In genomic region chr19:54280441-54280840, GRCh38 we compare ENCODE assay signal across 9 cellular contexts. TPM values are rescaled to one million over a fixed set of nuclear protein-coding genes. Genes with fewer than 3 reads are reported as not detected.
DNase-seq lines count a peak whose midpoint lies in the region; ATAC-seq and TF ChIP-seq lines count a peak whose summit lies in the region.
"Not testable (repeated sequence)": the region's sequence is repeated elsewhere in the genome, so short reads cannot be mapped to it uniquely, and the experiment has no call there.
"Had no signal": no experiment of that assay in that cellular context is flagged by ENCODE, and none has a peak within 500 bp of the region (broad histone marks: within the 10 kb centered on the region; RNA-seq: fewer than 3 reads in every experiment).

No MANE protein-coding gene starts in this region.

- peaks cover 73 to 92% (median 85%) of the 10 kb centered on the region in 10 experiments for H3K4me1 ChIP-seq in BLaER1 treated with 17β-estradiol and CSF1 and Interleukin-3, amounts not matched to agents 10 nM and 100 nM
- H3K4me1 ChIP-seq in heart left ventricle = peaks cover 0 to 13% (median 0%) of the 10 kb centered on the region in 12 donors
- not testable (repeated sequence) for H3K4me1 ChIP-seq in right lobe of liver

- H3K36me3 ChIP-seq in BLaER1 treated with 17β-estradiol and CSF1 and Interleukin-3, amounts not matched to agents 10 nM and 100 nM = peaks cover 0 to 49% (median 43%) of the 10 kb centered on the region in 11 experiments; a peak in 15 of 22 replicates
- not testable (repeated sequence) for H3K36me3 ChIP-seq in heart left ventricle, right lobe of liver

- not testable (repeated sequence) for H3K4me1 Mint-ChIP-seq in activated CD8-positive, alpha-beta memory T cell treated with anti-CD3 and anti-CD28 coated beads, Interleukin-2, amount 10 ng/mL, durations not matched to agents 7 days and 5 days
- H3K4me1 Mint-ChIP-seq in naive B cell = peaks cover 46 to 58% (median 47%) of the 10 kb centered on the region in 3 donors
- peaks cover 55% of the 10 kb centered on the region for H3K4me1 Mint-ChIP-seq in stimulated activated memory B cell treated with anti-CD40 and anti-IgM and Interleukin-4, amounts not matched to agents 10 μg/mL and 1 μg/mL and 100 μg/mL, for 72 hours

- not testable (repeated sequence) for ATAC-seq in activated CD8-positive, alpha-beta memory T cell treated with anti-CD3 and anti-CD28 coated beads, Interleukin-2, amount 10 ng/mL, durations not matched to agents 7 days and 5 days; naive B cell (ENCODE audit: low read depth in 2 of 2)
- ATAC-seq in heart left ventricle (peak in 3 of 4 donors; percentile 54 to 68 (median 57)), right lobe of liver (peak; percentile 52 to 71 (median 59))
- ATAC-seq in stimulated activated memory B cell treated with anti-CD40 and anti-IgM and Interleukin-4, amounts not matched to agents 10 μg/mL and 1 μg/mL and 100 μg/mL, for 72 hours = peak; percentile 5

- 59 to 70% (median 63%) methylated on average over 10 of the region's 10 CpGs for WGBS in heart left ventricle, 4 donors
- 31% methylated on average over 9 of the region's 10 CpGs for WGBS in right lobe of liver (ENCODE audit: insufficient coverage, low coverage, low lambda C conversion rate, missing lambda C conversion rate)

- not testable (repeated sequence) for H3K27ac Mint-ChIP-seq in activated CD8-positive, alpha-beta memory T cell treated with anti-CD3 and anti-CD28 coated beads, Interleukin-2, amount 10 ng/mL, durations not matched to agents 7 days and 5 days; stimulated activated memory B cell treated with anti-CD40 and anti-IgM and Interleukin-4, amounts not matched to agents 10 μg/mL and 1 μg/mL and 100 μg/mL, for 72 hours
- H3K27ac Mint-ChIP-seq in naive B cell = peak overlapping the region in 3 of 6 donors; percentile 52 to 90 (median 53)

- CTCF ChIA-PET in activated CD8-positive, alpha-beta memory T cell treated with anti-CD3 and anti-CD28 coated beads, Interleukin-2, amount 10 ng/mL, durations not matched to agents 7 days and 5 days (lab: Charles Lee) = not testable (repeated sequence)

- H3K9me3 ChIP-seq in BLaER1 treated with 17β-estradiol and CSF1 and Interleukin-3, amounts not matched to agents 10 nM and 100 nM (replicated peaks in 1 of 11); heart left ventricle; right lobe of liver: not testable (repeated sequence)

- not testable (repeated sequence) for H3K4me3 Mint-ChIP-seq in activated CD8-positive, alpha-beta memory T cell treated with anti-CD3 and anti-CD28 coated beads, Interleukin-2, amount 10 ng/mL, durations not matched to agents 7 days and 5 days
- H3K4me3 Mint-ChIP-seq in naive B cell = peak overlapping the region in 7 of 8 donors; percentile 64 to 90 (median 79)
- peak overlapping the region; percentile 5 for H3K4me3 Mint-ChIP-seq in stimulated activated memory B cell treated with anti-CD40 and anti-IgM and Interleukin-4, amounts not matched to agents 10 μg/mL and 1 μg/mL and 100 μg/mL, for 72 hours

- not testable (repeated sequence) for H3K27me3 ChIP-seq in BLaER1 treated with 17β-estradiol and CSF1 and Interleukin-3, amounts not matched to agents 10 nM and 100 nM; right lobe of liver
- peaks cover 0 to 57% (median 3%) of the 10 kb centered on the region in 9 donors for H3K27me3 ChIP-seq in heart left ventricle

- DNase-seq in NOMO-1 (lab: John Stamatoyannopoulos, UW; ENCODE audit: unreplicated experiment in 2 of 2) (peak; percentile 56 to 61), heart left ventricle (peak in 3 of 5 donors; percentile 29 to 66 (median 57))
- DNase-seq in activated CD8-positive, alpha-beta memory T cell treated with anti-CD3 and anti-CD28 coated beads, Interleukin-2, amount 10 ng/mL, durations not matched to agents 7 days and 5 days = peak; percentile 29
- not testable (repeated sequence) for DNase-seq in right lobe of liver, naive B cell

- peaks cover 42% of the 10 kb centered on the region for H3K27me3 Mint-ChIP-seq in activated CD8-positive, alpha-beta memory T cell treated with anti-CD3 and anti-CD28 coated beads, Interleukin-2, amount 10 ng/mL, durations not matched to agents 7 days and 5 days
- peaks cover 27 to 54% (median 32%) of the 10 kb centered on the region in 3 donors for H3K27me3 Mint-ChIP-seq in naive B cell
- H3K27me3 Mint-ChIP-seq in stimulated activated memory B cell treated with anti-CD40 and anti-IgM and Interleukin-4, amounts not matched to agents 10 μg/mL and 1 μg/mL and 100 μg/mL, for 72 hours = peaks cover 39% of the 10 kb centered on the region

- TF ChIP-seq POLR2A in heart left ventricle (IDR thresholded peaks at IDR 0.05); right lobe of liver (IDR thresholded peaks at IDR 0.05): not testable (repeated sequence)

- H4K20me1 ChIP-seq in BLaER1 treated with 17β-estradiol and CSF1 and Interleukin-3, amounts not matched to agents 10 nM and 100 nM = peaks cover 0 to 29% (median 12%) of the 10 kb centered on the region in 11 experiments; a peak in 10 of 22 replicates

- peak overlapping the region; percentile 47 to 85 (median 78) for H3K4me3 ChIP-seq in BLaER1 treated with 17β-estradiol and CSF1 and Interleukin-3, amounts not matched to agents 10 nM and 100 nM
- H3K4me3 ChIP-seq in heart left ventricle (peak overlapping the region in 8 of 12 donors; percentile 11 to 59 (median 24)), right lobe of liver (peak overlapping the region in 2 of 3 donors; percentile 11 to 21)

- H3K4me2 ChIP-seq in BLaER1 treated with 17β-estradiol and CSF1 and Interleukin-3, amounts not matched to agents 10 nM and 100 nM = peak overlapping the region; percentile 89 to 100 (median 99)

- TF ChIP-seq CTCF in heart left ventricle (IDR thresholded peaks at IDR 0.05); right lobe of liver (IDR thresholded peaks at IDR 0.05): not testable (repeated sequence)

- H3K9me3 Mint-ChIP-seq in activated CD8-positive, alpha-beta memory T cell treated with anti-CD3 and anti-CD28 coated beads, Interleukin-2, amount 10 ng/mL, durations not matched to agents 7 days and 5 days (ENCODE audit: low read depth); naive B cell; stimulated activated memory B cell treated with anti-CD40 and anti-IgM and Interleukin-4, amounts not matched to agents 10 μg/mL and 1 μg/mL and 100 μg/mL, for 72 hours: not testable (repeated sequence)

- H3K36me3 Mint-ChIP-seq in activated CD8-positive, alpha-beta memory T cell treated with anti-CD3 and anti-CD28 coated beads, Interleukin-2, amount 10 ng/mL, durations not matched to agents 7 days and 5 days; naive B cell; stimulated activated memory B cell treated with anti-CD40 and anti-IgM and Interleukin-4, amounts not matched to agents 10 μg/mL and 1 μg/mL and 100 μg/mL, for 72 hours: not testable (repeated sequence)

- H3K9ac ChIP-seq in BLaER1 treated with 17β-estradiol and CSF1 and Interleukin-3, amounts not matched to agents 10 nM and 100 nM = peak overlapping the region; percentile 78 to 95 (median 85)

- intact Hi-C loops in heart left ventricle (cut with DNase I) = loop anchor here in 1 of 10 donors (5.0 kb wide), 1 partner anchor 352 kb away; the partner anchor contains the start of gene LILRB1
- intact Hi-C loops in right lobe of liver (cut with DNase I) = not testable (repeated sequence)

- peak overlapping the region; percentile 86 to 98 (median 93) for H3K27ac ChIP-seq in BLaER1 treated with 17β-estradiol and CSF1 and Interleukin-3, amounts not matched to agents 10 nM and 100 nM
- H3K27ac ChIP-seq in heart left ventricle (peak overlapping the region in 5 of 12 donors; percentile 15 to 91 (median 43)), right lobe of liver (peak overlapping the region in 2 of 3 donors; percentile 28 to 47)

RNA-seq across cellular contexts. Expression of gene LILRB2, which starts 0.5 kb away (rescaled TPM):
- not detected for total RNA-seq in activated CD8-positive, alpha-beta memory T cell treated with anti-CD3 and anti-CD28 coated beads, Interleukin-2, amount 10 ng/mL, durations not matched to agents 7 days and 5 days
- total RNA-seq in heart left ventricle = 10 to 100 TPM in 2 of 9 donors, 1 to 10 TPM in 6, under 1 TPM in 1; 0.83 to 43.6 (median 1.7) TPM
- 1 to 10 TPM; 1.2 to 2.7 TPM for polyA plus RNA-seq in heart left ventricle
- 1 to 10 TPM; 1.6 to 9.8 (median 3.0) TPM for total RNA-seq in right lobe of liver
- 1 to 10 TPM in 2 of 6 donors, under 1 TPM in 3, not detected in 1; 0.36 to 1.6 (median 0.76) TPM for polyA plus RNA-seq in naive B cell (ENCODE audit: low read depth in 6 of 6)
- total RNA-seq: GM23248, NCI-H460 had no signal
- polyA plus RNA-seq: GM23248 had no signal

RNA-seq across cellular contexts. Expression of gene LILRB5, which starts 23.4 kb away (rescaled TPM):
- not detected for total RNA-seq in activated CD8-positive, alpha-beta memory T cell treated with anti-CD3 and anti-CD28 coated beads, Interleukin-2, amount 10 ng/mL, durations not matched to agents 7 days and 5 days
- total RNA-seq in heart left ventricle (10 to 100 TPM in 2 of 9 donors, 1 to 10 TPM in 7; 1.8 to 22.2 (median 3.9) TPM), right lobe of liver (10 to 100 TPM in 2 of 6 experiments, 1 to 10 TPM in 4; 2.7 to 19.7 (median 8.4) TPM)
- polyA plus RNA-seq in heart left ventricle (1 to 10 TPM; 1.4 to 4.0 TPM), naive B cell (ENCODE audit: low read depth in 6 of 6) (not detected)
- total RNA-seq: GM23248, NCI-H460 had no signal
- polyA plus RNA-seq: GM23248 had no signal

RNA-seq across cellular contexts. Expression of gene LILRA5, which starts 32.5 kb away (rescaled TPM):
- total RNA-seq in activated CD8-positive, alpha-beta memory T cell treated with anti-CD3 and anti-CD28 coated beads, Interleukin-2, amount 10 ng/mL, durations not matched to agents 7 days and 5 days = not detected
- total RNA-seq in heart left ventricle (10 to 100 TPM in 1 of 9 donors, 1 to 10 TPM in 6, under 1 TPM in 1, not detected in 1; 0.27 to 16.2 (median 1.5) TPM), right lobe of liver (1 to 10 TPM in 5 of 6 experiments, under 1 TPM in 1; 0.98 to 4.3 (median 1.9) TPM)
- polyA plus RNA-seq in heart left ventricle (1 to 10 TPM in 1 of 2 donors, under 1 TPM in 1; 0.19 to 4.7 TPM), naive B cell (ENCODE audit: low read depth in 6 of 6) (1 to 10 TPM in 1 of 6 donors, under 1 TPM in 3, not detected in 2; 0.29 to 1.1 (median 0.76) TPM)
- total RNA-seq: GM23248, NCI-H460 had no signal
- polyA plus RNA-seq: GM23248 had no signal

RNA-seq across cellular contexts. Expression of gene LILRA6, which starts 37.9 kb away (rescaled TPM):
- not detected for total RNA-seq in activated CD8-positive, alpha-beta memory T cell treated with anti-CD3 and anti-CD28 coated beads, Interleukin-2, amount 10 ng/mL, durations not matched to agents 7 days and 5 days
- total RNA-seq in heart left ventricle (10 to 100 TPM in 1 of 9 donors, 1 to 10 TPM in 4, under 1 TPM in 4; 0.44 to 20.9 (median 1.3) TPM), right lobe of liver (1 to 10 TPM in 3 of 6 experiments, under 1 TPM in 3; 0.61 to 4.9 (median 0.98) TPM)
- polyA plus RNA-seq in heart left ventricle (1 to 10 TPM; 1.0 to 1.7 TPM), naive B cell (ENCODE audit: low read depth in 6 of 6) (1 to 10 TPM in 1 of 6 donors, under 1 TPM in 2, not detected in 3; 0.18 to 1.5 (median 0.66) TPM)
- total RNA-seq: GM23248, NCI-H460 had no signal
- polyA plus RNA-seq: GM23248 had no signal

RNA-seq across cellular contexts. Expression of gene LILRB3, which starts 57.6 kb away (rescaled TPM):
- under 1 TPM in 1 of 2 experiments, not detected in 1; 0.35 TPM for total RNA-seq in activated CD8-positive, alpha-beta memory T cell treated with anti-CD3 and anti-CD28 coated beads, Interleukin-2, amount 10 ng/mL, durations not matched to agents 7 days and 5 days
- total RNA-seq in heart left ventricle (10 to 100 TPM in 2 of 9 donors, 1 to 10 TPM in 6, under 1 TPM in 1; 0.54 to 31.4 (median 3.8) TPM), right lobe of liver (1 to 10 TPM; 1.3 to 8.7 (median 6.2) TPM)
- polyA plus RNA-seq in heart left ventricle (1 to 10 TPM; 1.3 to 3.7 TPM), naive B cell (ENCODE audit: low read depth in 6 of 6) (1 to 10 TPM in 1 of 6 donors, under 1 TPM in 5; 0.29 to 4.6 (median 0.39) TPM)
- total RNA-seq: GM23248, NCI-H460 had no signal

Comparison
In these comparisons a context has a peak if more than half of its experiments do, and no peak if none do; other contexts are left out.
1. H3K4me3 ChIP-seq: peak in every context shown above with its lines; median percentile 78 in BLaER1 treated with 17β-estradiol and CSF1 and Interleukin-3, amounts not matched to agents 10 nM and 100 nM; 24 in heart left ventricle; 16 in right lobe of liver.